ENCODE assay signal across 20 cellular contexts in the genomic region with DNA sequence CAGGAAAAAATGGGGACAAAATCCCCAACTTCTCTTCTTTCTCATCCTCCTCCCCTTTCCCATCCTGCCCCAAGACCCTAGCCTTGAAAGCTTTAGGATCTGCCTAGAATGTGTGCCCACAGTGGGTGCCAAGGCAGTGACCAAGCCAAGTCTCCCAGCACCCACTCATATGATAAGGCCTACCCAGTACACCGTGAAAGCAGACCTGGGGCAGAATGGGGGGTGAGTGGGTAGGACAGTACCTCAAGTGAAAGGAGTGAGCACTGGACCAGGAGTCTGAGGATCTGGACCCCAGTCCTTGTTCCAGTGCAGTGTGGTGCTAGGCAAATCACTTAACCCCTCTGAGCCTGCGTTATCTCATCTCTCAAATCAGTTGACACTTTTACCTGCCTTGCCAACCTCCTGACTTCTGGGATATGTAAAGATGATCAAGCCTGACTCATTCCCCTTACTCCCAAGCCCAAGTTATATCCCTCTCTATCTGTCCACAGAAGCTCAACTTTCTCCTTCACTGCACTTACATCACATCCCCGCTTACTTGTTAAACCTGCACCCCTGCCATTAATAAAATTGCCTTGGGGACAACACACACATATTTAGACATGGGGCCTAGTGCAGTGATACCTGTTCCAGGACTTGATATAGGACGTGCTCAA.
DNase-seq lines count a peak whose midpoint lies in the region; ATAC-seq, FAIRE-seq and TF ChIP-seq lines count a peak whose summit lies in the region.
"Had no signal": no experiment of that assay in that cellular context is flagged by ENCODE, and none has a peak within 500 bp of the region (broad histone marks: within the 10 kb centered on the region; RNA-seq: fewer than 3 reads in every experiment).

No MANE protein-coding gene starts in this region.

- H3K4ac ChIP-seq in IMR-90 (ENCODE audit: low read depth, low read length) (no peak overlapping the region), neuronal stem cell (ENCODE audit: low read length) (no peak overlapping the region)

- intact Hi-C loops in IMR-90 (cut with micrococcal nuclease), result loop anchor here (10.0 kb wide), 1 partner anchor 123 kb away; no protein-coding TSS in a partner anchor

- H3K9me1 ChIP-seq in IMR-90 (ENCODE audit: insufficient read depth, low read length), result no peaks in the 10 kb centered on the region

- H3K4me3 Mint-ChIP-seq in endothelial cell (ENCODE audit: unreplicated experiment), result no peak overlapping the region
- H3K4me3 Mint-ChIP-seq: CD4-positive, CD25-positive, alpha-beta regulatory T cell; GM23338 had no signal

- H3K18ac ChIP-seq in IMR-90 (ENCODE audit: low read depth, low read length), result no peak overlapping the region; the same call in 1 of the 2 replicates
- H3K18ac ChIP-seq in neuronal stem cell (ENCODE audit: low read length), result no peak overlapping the region

- WGBS in IMR-90 (ENCODE audit: extremely low coverage in 2 of 2, insufficient read length in 1 of 2), 2 experiments, result 90% methylated on average over 2 of the region's 4 CpGs; no CpG with 5 or more reads in 1 of the 2 experiments
- no CpG with 5 or more reads among the region's 4 CpGs for WGBS in neuronal stem cell (ENCODE audit: extremely low coverage in 2 of 2, insufficient read length in 2 of 2, insufficient replicate concordance in 1 of 2), 2 donors

- H2AK5ac ChIP-seq in IMR-90 (ENCODE audit: low read depth, low read length) (no peak overlapping the region), neuronal stem cell (ENCODE audit: low read depth, low read length) (peak overlapping the region; percentile 68)

- FAIRE-seq in GM12892 (lab: Jason Lieb, UNC), result peak; percentile 30
- FAIRE-seq: HTR-8/SVneo had no signal

- in situ Hi-C loops in IMR-90 (cut with MboI; ENCODE audit: low sequenced_read_pairs), result loop anchor here (5.0 to 10.0 kb wide), 2 partner anchors 275 to 873 kb away; no protein-coding TSS in a partner anchor

- no peak overlapping the region for H4K8ac ChIP-seq in IMR-90 (ENCODE audit: low read depth in 2 of 2, low read length in 2 of 2)
- H4K8ac ChIP-seq in neuronal stem cell (ENCODE audit: low read depth, low read length), result no peak overlapping the region

- no peak overlapping the region for H3K27ac ChIP-seq in IMR-90 (ENCODE audit: insufficient read depth, low read length)
- no peak overlapping the region for H3K27ac ChIP-seq in neuronal stem cell (replicated peaks; ENCODE audit: low read length)
- H3K27ac ChIP-seq: KMS-11 had no signal

- no peaks in the 10 kb centered on the region for H4K20me1 ChIP-seq in IMR-90 (ENCODE audit: insufficient read depth, low read length)

- H3K36me3 Mint-ChIP-seq in endothelial cell (ENCODE audit: low read depth, unreplicated experiment), result no peaks in the 10 kb centered on the region
- H3K36me3 Mint-ChIP-seq: CD4-positive, CD25-positive, alpha-beta regulatory T cell had no signal

- H4K91ac ChIP-seq in IMR-90 (ENCODE audit: insufficient read depth, low read depth, low read length), result no peak overlapping the region; the same call in 1 of the 2 replicates
- H4K91ac ChIP-seq in neuronal stem cell (ENCODE audit: low read depth, low read length, poor library complexity), result no peak overlapping the region

- H2AK9ac ChIP-seq in IMR-90 (replicated peaks; ENCODE audit: low read depth, low read length, poor library complexity), result no peak overlapping the region

- no peak overlapping the region for H3K4me3 ChIP-seq in IMR-90 (ENCODE audit: insufficient read depth, low read depth, low read length)
- H3K4me3 ChIP-seq in neuronal stem cell (ENCODE audit: low read length in 2 of 2), result no peak overlapping the region
- H3K4me3 ChIP-seq: GM23338, HAP-1 had no signal

- TF ChIP-seq CTCF in IMR-90 (conservative IDR thresholded peaks at IDR 0.05; ENCODE audit: low read depth, low read length), result no peak
- TF ChIP-seq CTCF in endothelial cell (IDR thresholded peaks at IDR 0.05; ENCODE audit: unreplicated experiment), result no peak

- H3K36me3 ChIP-seq in IMR-90 (ENCODE audit: control insufficient read depth, insufficient read depth, low read length), result no peaks in the 10 kb centered on the region
- H3K36me3 ChIP-seq in neuronal stem cell (replicated peaks in 1 of 2; ENCODE audit: control insufficient read depth in 2 of 2, insufficient read depth in 2 of 2, low read length in 2 of 2), result no peaks in the 10 kb centered on the region
- H3K36me3 ChIP-seq: BE2C, HAP-1 had no signal

- peak overlapping the region; percentile 44 for H3K27ac Mint-ChIP-seq in endothelial cell (ENCODE audit: unreplicated experiment)
- H3K27ac Mint-ChIP-seq: CD4-positive, CD25-positive, alpha-beta regulatory T cell; GM23338 had no signal

- H2BK5ac ChIP-seq in IMR-90 (ENCODE audit: low read depth, low read length, poor library complexity, severe bottlenecking) (no peak overlapping the region), neuronal stem cell (ENCODE audit: low read length) (no peak overlapping the region)

- no TSS peak for BruUV-seq in IMR-90 (replicated peaks; lab: Mats Ljungman, UMichigan)

- dilution Hi-C loops in IMR-90 (cut with HindIII; ENCODE audit: low sequenced_read_pairs, unreplicated experiment), result no loop called here

- no peak overlapping the region for H2AFZ ChIP-seq in IMR-90 (replicated peaks; ENCODE audit: low read length, poor library complexity)
- no peak overlapping the region for H2AFZ ChIP-seq in neuronal stem cell (ENCODE audit: low read length)
- H2AFZ ChIP-seq: GM23338 had no signal

- H2BK120ac ChIP-seq in IMR-90 (ENCODE audit: low read depth, low read length) (no peak overlapping the region), neuronal stem cell (ENCODE audit: low read depth, low read length) (no peak overlapping the region)

- CTCF ChIA-PET in IMR-90 (lab: Yijun Ruan, JAX), result no interaction called here

- H3K56ac ChIP-seq in IMR-90 (ENCODE audit: extremely low read depth, insufficient read depth, low read length), result no peak overlapping the region

- H3K9me3 Mint-ChIP-seq in endothelial cell (ENCODE audit: unreplicated experiment), result no peaks in the 10 kb centered on the region
- H3K9me3 Mint-ChIP-seq: GM23338 had no signal

- H2BK15ac ChIP-seq in IMR-90 (ENCODE audit: low read depth, low read length) (no peak overlapping the region), neuronal stem cell (ENCODE audit: low read length) (no peak overlapping the region)

- H3K27me3 ChIP-seq in IMR-90 (ENCODE audit: control insufficient read depth, insufficient read depth, low read length), result peaks cover 47% of the 10 kb centered on the region
- peaks cover 0 to 7% (median 0%) of the 10 kb centered on the region in 3 experiments for H3K27me3 ChIP-seq in neuronal stem cell (ENCODE audit: control insufficient read depth in 3 of 3, insufficient read depth in 3 of 3, low read depth in 1 of 3, low read length in 3 of 3)
- H3K27me3 ChIP-seq: BE2C had no signal

- no peak overlapping the region for H2BK12ac ChIP-seq in neuronal stem cell (ENCODE audit: low read length)

- no peaks in the 10 kb centered on the region for H3K9me3 ChIP-seq in IMR-90 (ENCODE audit: control insufficient read depth, insufficient read depth, low read length)
- peaks cover 0 to 1% of the 10 kb centered on the region in 2 donors for H3K9me3 ChIP-seq in neuronal stem cell (replicated peaks in 1 of 2; ENCODE audit: control insufficient read depth in 2 of 2, insufficient read depth in 1 of 2, low read depth in 1 of 2, low read length in 2 of 2)
- H3K9me3 ChIP-seq: BE2C, HAP-1 had no signal

- H3K27me3 Mint-ChIP-seq in endothelial cell (ENCODE audit: unreplicated experiment), result no peaks in the 10 kb centered on the region
- H3K27me3 Mint-ChIP-seq: CD4-positive, CD25-positive, alpha-beta regulatory T cell had no signal

- H3K14ac ChIP-seq in IMR-90 (replicated peaks; ENCODE audit: low read depth, low read length) (no peak overlapping the region), neuronal stem cell (ENCODE audit: low read length) (no peak overlapping the region)

- H3K23ac ChIP-seq in IMR-90 (ENCODE audit: low read depth, low read length) (no peak overlapping the region), neuronal stem cell (ENCODE audit: low read depth, low read length, poor library complexity) (no peak overlapping the region)

- peak overlapping the region; percentile 60; the same call in 1 of the 2 replicates for H2BK20ac ChIP-seq in IMR-90 (ENCODE audit: low read depth, low read length)

- DNase-seq in GM12892 (ENCODE audit: insufficient read length) (no peak), IMR-90 (no peak), endothelial cell (ENCODE audit: low spot score) (no peak), neuronal stem cell (ENCODE audit: low spot score) (no peak), SW 1271 (lab: John Stamatoyannopoulos, UW) (no peak)
- DNase-seq: BE2C; CD4-positive, CD25-positive, alpha-beta regulatory T cell; EL; NCI-H1694; NCI-H2081; NCI-H2171; NCI-H345; NCI-H526; Right ventricle myocardium superior had no signal

- TF ChIP-seq POLR2A in GM12892 (IDR thresholded peaks at IDR 0.05; ENCODE audit: low read depth, low read length) (no peak), IMR-90 (IDR thresholded peaks at IDR 0.05; ENCODE audit: low read depth, low read length) (no peak)

- H3K4me1 Mint-ChIP-seq in endothelial cell (ENCODE audit: unreplicated experiment), result no peaks in the 10 kb centered on the region
- H3K4me1 Mint-ChIP-seq: CD4-positive, CD25-positive, alpha-beta regulatory T cell had no signal

- TF ChIP-seq RAD21 in IMR-90 (IDR thresholded peaks at IDR 0.05; ENCODE audit: low read length), result no peak

- ATAC-seq in IMR-90 (ENCODE audit: low read depth) (no peak), HG03097 (IDR thresholded peaks at IDR 0.05; ENCODE audit: low FRiP score, unreplicated experiment) (no peak), GM19324 (IDR thresholded peaks at IDR 0.05; ENCODE audit: low FRiP score, unreplicated experiment) (no peak)
- ATAC-seq: GM23338 had no signal

- no peak overlapping the region for H3K9ac ChIP-seq in IMR-90 (ENCODE audit: low read depth, low read length)
- no peak overlapping the region for H3K9ac ChIP-seq in neuronal stem cell (ENCODE audit: low read depth, low read length, poor library complexity)
- H3K9ac ChIP-seq: KMS-11 had no signal

- H3K4me2 ChIP-seq in IMR-90 (ENCODE audit: low read depth, low read length) (no peak overlapping the region), neuronal stem cell (ENCODE audit: insufficient read depth, low read length, poor library complexity, severe bottlenecking) (no peak overlapping the region)
- H3K4me2 ChIP-seq: GM23338, KMS-11 had no signal

- H3K4me1 ChIP-seq in IMR-90 (ENCODE audit: control insufficient read depth, insufficient read depth, low read length), result peaks cover 5% of the 10 kb centered on the region
- peaks cover 1 to 3% of the 10 kb centered on the region in 2 donors for H3K4me1 ChIP-seq in neuronal stem cell (ENCODE audit: control insufficient read depth in 2 of 2, insufficient read depth in 1 of 2, low read depth in 1 of 2, low read length in 2 of 2)
- H3K4me1 ChIP-seq: BE2C, HAP-1 had no signal

- H4K5ac ChIP-seq in IMR-90 (ENCODE audit: low read depth, low read length), result no peak overlapping the region

- POLR2A ChIA-PET in IMR-90 (lab: Charles Lee; ENCODE audit: unreplicated experiment), result interaction anchor here (0.5 kb wide), 1 partner anchor 337 kb away, joined by 3 read pairs; no protein-coding TSS in a partner anchor

- H3K79me1 ChIP-seq in IMR-90 (ENCODE audit: low read depth in 1 of 2, low read length in 2 of 2), result no peaks in the 10 kb centered on the region
- no peaks in the 10 kb centered on the region for H3K79me1 ChIP-seq in neuronal stem cell (ENCODE audit: low read depth, low read length)

TF ChIP-seq in IMR-90, 13 proteins besides CTCF, POLR2A, EP300 and RAD21 (continues in another document):
- no peak for TF ChIP-seq RCOR1 (IDR thresholded peaks at IDR 0.05; ENCODE audit: insufficient replicate concordance, low read length)
